Comparison of ENCODE assay signal across 12 cellular contexts in the genomic region with DNA sequence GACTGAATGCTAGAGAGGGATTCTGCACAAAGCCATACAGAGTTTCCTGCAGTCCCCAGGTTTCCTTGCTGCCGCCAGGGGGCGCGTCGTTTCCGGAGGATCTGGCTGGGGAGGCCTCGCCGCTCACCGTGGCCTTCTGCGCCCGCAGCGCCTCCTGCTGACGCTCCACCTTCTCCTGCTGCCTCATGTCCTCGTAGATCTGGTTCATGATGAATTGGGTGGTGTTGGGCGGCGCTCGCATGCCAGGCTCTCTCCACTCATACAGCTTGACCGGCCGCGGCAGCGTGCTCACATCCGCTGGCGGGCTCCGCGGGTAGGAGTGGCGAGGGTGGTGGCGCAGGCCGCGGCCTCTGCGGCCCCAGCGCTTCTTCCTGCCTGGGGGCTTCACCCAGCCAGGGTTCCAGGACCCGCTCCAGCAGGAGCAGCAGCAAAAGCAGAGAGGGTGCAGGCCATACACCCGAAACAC. TPM values are rescaled to one million over a fixed set of nuclear protein-coding genes. Genes with fewer than 3 reads are reported as not detected.
DNase-seq lines count a peak whose midpoint lies in the region; ATAC-seq, FAIRE-seq and TF ChIP-seq lines count a peak whose summit lies in the region.
"Had no signal": no experiment of that assay in that cellular context is flagged by ENCODE, and none has a peak within 500 bp of the region (broad histone marks: within the 10 kb centered on the region; RNA-seq: fewer than 3 reads in every experiment).

No MANE protein-coding gene starts in this region.

- H2AFZ ChIP-seq in osteoblast (ENCODE audit: low read length): no peak overlapping the region

- H3K79me2 ChIP-seq in osteoblast (ENCODE audit: insufficient read depth, low read length): no peaks in the 10 kb centered on the region

- H3K36me3 ChIP-seq in bronchial epithelial cell (ENCODE audit: control insufficient read depth, insufficient read depth, low read length) (no peaks in the 10 kb centered on the region), osteoblast (ENCODE audit: insufficient read depth, low read length) (no peaks in the 10 kb centered on the region), prostate gland (no peaks in the 10 kb centered on the region)

- TF ChIP-seq CTCF in GM12873 (IDR thresholded peaks at IDR 0.05; ENCODE audit: insufficient read depth, low read depth, low read length, missing control alignments) (peak; percentile 58), bronchial epithelial cell (IDR thresholded peaks at IDR 0.05; ENCODE audit: insufficient read depth, low read length, severe bottlenecking) (peak; percentile 31), osteoblast (IDR thresholded peaks at IDR 0.05; ENCODE audit: extremely low read depth, low read depth, low read length) (peak; percentile 20), prostate gland (IDR thresholded peaks at IDR 0.05) (no peak)

- no peaks in the 10 kb centered on the region for H4K20me1 ChIP-seq in osteoblast (ENCODE audit: insufficient read depth, low read length)

- intact Hi-C loops in prostate gland (cut with DNase I): no loop called here

- H3K9me3 ChIP-seq in osteoblast (ENCODE audit: low read depth, low read length): no peaks in the 10 kb centered on the region
- no peaks in the 10 kb centered on the region for H3K9me3 ChIP-seq in prostate gland
- H3K9me3 ChIP-seq: psoas muscle had no signal

- no peak for FAIRE-seq in bronchial epithelial cell (lab: Jason Lieb, UNC)

- DNase-seq in bronchial epithelial cell (ENCODE audit: low read depth) (no peak), osteoblast (ENCODE audit: insufficient read length, low spot score, missing footprints) (peak; percentile 50), NCI-H1417 (lab: John Stamatoyannopoulos, UW) (no peak), prostate gland (ENCODE audit: low spot score) (no peak), NCI-H446 treated with DMSO at 0.1 percent for 48 hours (lab: John Stamatoyannopoulos, UW) (no peak), 8988T (no peak)
- DNase-seq: NCI-H187 treated with DMSO at 0.1 percent for 48 hours, T1000 had no signal

- no peak for TF ChIP-seq POLR2A in prostate gland (IDR thresholded peaks at IDR 0.05)

- H3K4me2 ChIP-seq in osteoblast (ENCODE audit: insufficient read depth, low read length): no peak overlapping the region

- H3K27ac ChIP-seq in osteoblast (ENCODE audit: low read depth, low read length) (no peak overlapping the region), prostate gland (no peak overlapping the region)
- H3K27ac ChIP-seq: psoas muscle had no signal

- 86% methylated on average over 17 of the region's 32 CpGs for WGBS in prostate gland

- H3K4me3 ChIP-seq in bronchial epithelial cell (ENCODE audit: low read depth, low read length) (no peak overlapping the region), osteoblast (ENCODE audit: insufficient read depth, low read length) (no peak overlapping the region), prostate gland (no peak overlapping the region)
- H3K4me3 ChIP-seq: psoas muscle had no signal

- H3K4me1 ChIP-seq in osteoblast (ENCODE audit: insufficient read depth, low read length) (no peaks in the 10 kb centered on the region), prostate gland (replicated peaks) (no peaks in the 10 kb centered on the region)
- H3K4me1 ChIP-seq: psoas muscle had no signal

- H3K27me3 ChIP-seq in bronchial epithelial cell (ENCODE audit: control insufficient read depth, insufficient read depth, low read length): no peaks in the 10 kb centered on the region
- H3K27me3 ChIP-seq in osteoblast (ENCODE audit: insufficient read depth, low read length): no peaks in the 10 kb centered on the region
- no peaks in the 10 kb centered on the region for H3K27me3 ChIP-seq in prostate gland (replicated peaks; ENCODE audit: insufficient read depth)

- peak; percentile 88 for ATAC-seq in HG02885 (IDR thresholded peaks at IDR 0.05; ENCODE audit: poor library complexity, unreplicated experiment)
- ATAC-seq: psoas muscle had no signal

RNA-seq across cellular contexts. Expression of a gene that starts 1.0 kb away (rescaled TPM):
- total RNA-seq in bronchial epithelial cell (not detected in 2 replicates), osteoblast (not detected in 2 replicates), prostate gland (1 to 10 TPM in 1 of 2 donors, not detected in 1; 3.0 TPM)
- total RNA-seq: glomerular endothelial cell, psoas muscle had no signal

RNA-seq across cellular contexts. Expression of a gene that starts 50.8 kb away (rescaled TPM):
- not detected in 2 replicates for total RNA-seq in bronchial epithelial cell
- 1.8 TPM in 2 replicates for total RNA-seq in osteoblast
- not detected for total RNA-seq in prostate gland
- total RNA-seq: glomerular endothelial cell, psoas muscle had no signal

Comparison
In these comparisons a context has a peak if more than half of its experiments do, and no peak if none do; other contexts are left out.
1. CTCF ChIP-seq: peak in GM12873 (single experiment), bronchial epithelial cell (single experiment) and osteoblast (single experiment); none in prostate gland (0 of 4).